Comparison of ENCODE assay signal across 2 cellular contexts in genomic region chr1:20076695-20077461, GRCh38.
A peak's percentile ranks its signal among the peaks of the same experiment; 100 is the strongest.
TF ChIP-seq lines count a peak whose summit lies in the region.

No MANE protein-coding gene starts in this region.

TF ChIP-seq in A549, 52 proteins besides CTCF, POLR2A, EP300 and RAD21:
- peak; percentile 70 for TF ChIP-seq ZFP36 (IDR thresholded peaks at IDR 0.05; ENCODE audit: borderline replicate concordance, partially characterized antibody)
- no peak for TF ChIP-seq RARB (CRISPR knock-in tag; IDR thresholded peaks at IDR 0.05)

TF ChIP-seq in K562, 482 proteins besides CTCF, POLR2A, EP300 and RAD21:
- TF ChIP-seq ZFX (CRISPR knock-in tag; IDR thresholded peaks at IDR 0.05): no peak
- TF ChIP-seq NR1H2 (CRISPR knock-in tag; IDR thresholded peaks at IDR 0.05): no peak
- TF ChIP-seq ETS1 (conservative IDR thresholded peaks at IDR 0.05; ENCODE audit: control insufficient read depth, low read depth, low read length): no peak
- no peak for TF ChIP-seq ZNF324 (CRISPR knock-in tag; IDR thresholded peaks at IDR 0.05)
- no peak for TF ChIP-seq EZH2 (IDR thresholded peaks at IDR 0.05; ENCODE audit: borderline replicate concordance, low read depth, low read length)
- no peak for TF ChIP-seq ZNF316 (IDR thresholded peaks at IDR 0.05)
- TF ChIP-seq, protein P1, sequence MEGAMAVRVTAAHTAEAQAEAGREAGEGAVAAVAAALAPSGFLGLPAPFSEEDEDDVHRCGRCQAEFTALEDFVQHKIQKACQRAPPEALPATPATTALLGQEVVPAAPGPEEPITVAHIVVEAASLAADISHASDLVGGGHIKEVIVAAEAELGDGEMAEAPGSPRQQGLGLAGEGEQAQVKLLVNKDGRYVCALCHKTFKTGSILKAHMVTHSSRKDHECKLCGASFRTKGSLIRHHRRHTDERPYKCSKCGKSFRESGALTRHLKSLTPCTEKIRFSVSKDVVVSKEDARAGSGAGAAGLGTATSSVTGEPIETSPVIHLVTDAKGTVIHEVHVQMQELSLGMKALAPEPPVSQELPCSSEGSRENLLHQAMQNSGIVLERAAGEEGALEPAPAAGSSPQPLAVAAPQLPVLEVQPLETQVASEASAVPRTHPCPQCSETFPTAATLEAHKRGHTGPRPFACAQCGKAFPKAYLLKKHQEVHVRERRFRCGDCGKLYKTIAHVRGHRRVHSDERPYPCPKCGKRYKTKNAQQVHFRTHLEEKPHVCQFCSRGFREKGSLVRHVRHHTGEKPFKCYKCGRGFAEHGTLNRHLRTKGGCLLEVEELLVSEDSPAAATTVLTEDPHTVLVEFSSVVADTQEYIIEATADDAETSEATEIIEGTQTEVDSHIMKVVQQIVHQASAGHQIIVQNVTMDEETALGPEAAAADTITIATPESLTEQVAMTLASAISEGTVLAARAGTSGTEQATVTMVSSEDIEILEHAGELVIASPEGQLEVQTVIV (CRISPR knock-in tag; IDR thresholded peaks at IDR 0.05; ENCODE audit: borderline replicate concordance): no peak
- no peak for TF ChIP-seq SMARCB1 (IDR thresholded peaks at IDR 0.05; ENCODE audit: insufficient read length, low read depth)
- TF ChIP-seq RBM25 (IDR thresholded peaks at IDR 0.05; ENCODE audit: low read depth, low read length, severe bottlenecking): peak; percentile 32
- TF ChIP-seq HMG20A (CRISPR knock-in tag; conservative IDR thresholded peaks at IDR 0.05): no peak
- peak; percentile 77 for TF ChIP-seq ZFP36 (IDR thresholded peaks at IDR 0.05; ENCODE audit: low read depth, low read length, partially characterized antibody)
- TF ChIP-seq HNRNPUL1 (IDR thresholded peaks at IDR 0.05; ENCODE audit: low read length): no peak
- TF ChIP-seq, protein P2, sequence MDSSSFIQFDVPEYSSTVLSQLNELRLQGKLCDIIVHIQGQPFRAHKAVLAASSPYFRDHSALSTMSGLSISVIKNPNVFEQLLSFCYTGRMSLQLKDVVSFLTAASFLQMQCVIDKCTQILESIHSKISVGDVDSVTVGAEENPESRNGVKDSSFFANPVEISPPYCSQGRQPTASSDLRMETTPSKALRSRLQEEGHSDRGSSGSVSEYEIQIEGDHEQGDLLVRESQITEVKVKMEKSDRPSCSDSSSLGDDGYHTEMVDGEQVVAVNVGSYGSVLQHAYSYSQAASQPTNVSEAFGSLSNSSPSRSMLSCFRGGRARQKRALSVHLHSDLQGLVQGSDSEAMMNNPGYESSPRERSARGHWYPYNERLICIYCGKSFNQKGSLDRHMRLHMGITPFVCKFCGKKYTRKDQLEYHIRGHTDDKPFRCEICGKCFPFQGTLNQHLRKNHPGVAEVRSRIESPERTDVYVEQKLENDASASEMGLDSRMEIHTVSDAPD (CRISPR knock-in tag; IDR thresholded peaks at IDR 0.05): no peak
